Comparison of ENCODE assay signal across 17 cellular contexts in the genomic region with DNA sequence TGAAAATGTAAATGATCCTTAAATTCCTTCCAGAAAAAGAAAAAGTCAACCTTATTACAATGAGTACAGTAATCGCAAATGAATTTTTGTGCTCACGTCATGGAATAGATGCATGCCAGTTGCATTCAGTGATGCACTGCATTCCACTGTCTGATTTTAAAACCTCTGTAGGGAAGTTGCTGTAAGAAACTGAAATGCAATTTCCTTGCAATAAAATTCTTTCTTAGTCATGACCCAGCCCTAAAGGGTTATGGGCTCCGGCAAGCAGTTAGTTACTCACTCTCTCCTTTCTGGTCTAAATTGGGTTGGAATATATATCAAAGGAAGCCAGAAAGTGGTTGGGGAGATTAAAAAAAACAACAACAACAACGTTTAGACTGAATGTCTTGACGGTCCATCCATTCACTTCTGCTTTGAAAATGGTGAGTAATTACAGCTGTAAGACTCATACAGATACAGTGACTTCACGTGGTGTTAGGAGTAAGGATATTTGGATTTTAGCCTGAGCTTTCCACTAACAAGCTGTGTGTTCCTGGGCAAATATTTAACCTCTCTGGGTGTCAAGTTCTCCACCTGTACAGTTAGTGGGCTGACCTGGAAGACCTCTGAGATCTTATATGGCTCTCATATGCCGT. TPM values are rescaled to one million over a fixed set of nuclear protein-coding genes. Genes with fewer than 3 reads are reported as not detected.
DNase-seq lines count a peak whose midpoint lies in the region; ATAC-seq, FAIRE-seq and TF ChIP-seq lines count a peak whose summit lies in the region.
"Had no signal": no experiment of that assay in that cellular context is flagged by ENCODE, and none has a peak within 500 bp of the region (broad histone marks: within the 10 kb centered on the region; RNA-seq: fewer than 3 reads in every experiment).

No MANE protein-coding gene starts in this region.

- no peak overlapping the region for H2AK5ac ChIP-seq in mesenchymal stem cell (ENCODE audit: low read length, severe bottlenecking)

- no peak for DNase-seq in DND-41
- DNase-seq in NCI-H460 (ENCODE audit: extremely low read depth, low read depth), result peak; percentile 73
- peak; percentile 89 for DNase-seq in bronchial epithelial cell (ENCODE audit: low read depth)
- peak; percentile 94 for DNase-seq in mesenchymal stem cell
- no peak for DNase-seq in globus pallidus (ENCODE audit: low spot score)
- no peak for DNase-seq in UCSD-AML1 (lab: John Stamatoyannopoulos, UW; ENCODE audit: unreplicated experiment)
- DNase-seq in Kasumi-1 (lab: John Stamatoyannopoulos, UW), result no peak
- DNase-seq in activated CD8-positive, alpha-beta memory T cell treated with anti-CD3 and anti-CD28 coated beads, Interleukin-2, amount 50 U/mL, for 4 hours, result no peak
- DNase-seq: activated T-cell treated with anti-CD3 and anti-CD28 coated beads, Interleukin-2, amount 50 U/mL, for 4 hours; CD4-positive, alpha-beta T cell; GOT3; left ventricle myocardium inferior; WERI-Rb-1 had no signal

- H3K79me1 ChIP-seq in mesenchymal stem cell (replicated peaks; ENCODE audit: low read length, poor library complexity, severe bottlenecking), result no peaks in the 10 kb centered on the region

- no peak overlapping the region for H4K8ac ChIP-seq in mesenchymal stem cell (ENCODE audit: low read length)

- H3K27me3 ChIP-seq in DND-41 (ENCODE audit: insufficient read depth, low read length, poor library complexity) (no peaks in the 10 kb centered on the region), bronchial epithelial cell (ENCODE audit: control insufficient read depth, insufficient read depth, low read length) (no peaks in the 10 kb centered on the region), mesenchymal stem cell (ENCODE audit: control insufficient read depth in 1 of 2, insufficient read depth in 1 of 2, low read length in 2 of 2) (no peaks in the 10 kb centered on the region)
- H3K27me3 ChIP-seq: esophagus muscularis mucosa, neutrophil had no signal

- no peak overlapping the region for H3K27ac ChIP-seq in DND-41 (ENCODE audit: low read length)
- peak overlapping the region; percentile 39 for H3K27ac ChIP-seq in mesenchymal stem cell (ENCODE audit: low read length, poor library complexity, severe bottlenecking)
- H3K27ac ChIP-seq: esophagus muscularis mucosa, left ventricle myocardium inferior, neutrophil, WERI-Rb-1 had no signal

- peak overlapping the region; percentile 19 for H2BK120ac ChIP-seq in mesenchymal stem cell (ENCODE audit: low read depth, low read length)

- H3K4me1 ChIP-seq in DND-41 (ENCODE audit: insufficient read depth, low read length) (no peaks in the 10 kb centered on the region), mesenchymal stem cell (ENCODE audit: control insufficient read depth, insufficient read depth, low read depth, low read length) (no peaks in the 10 kb centered on the region)
- H3K4me1 ChIP-seq: esophagus muscularis mucosa had no signal

- no peak overlapping the region for H3K14ac ChIP-seq in mesenchymal stem cell (ENCODE audit: low read length in 2 of 2)

- no peaks in the 10 kb centered on the region for H3K79me2 ChIP-seq in DND-41 (ENCODE audit: insufficient read depth, low read length)

- no peak overlapping the region for H3K4ac ChIP-seq in mesenchymal stem cell (ENCODE audit: low read depth in 1 of 2, low read length in 2 of 2)

- H2BK5ac ChIP-seq in mesenchymal stem cell (ENCODE audit: low read depth, low read length, poor library complexity, severe bottlenecking), result no peak overlapping the region

- no peaks in the 10 kb centered on the region for H3K9me3 ChIP-seq in DND-41 (ENCODE audit: insufficient read depth, low read length, severe bottlenecking)
- H3K9me3 ChIP-seq in mesenchymal stem cell (ENCODE audit: control insufficient read depth, low read length), result no peaks in the 10 kb centered on the region
- H3K9me3 ChIP-seq: esophagus muscularis mucosa, left ventricle myocardium inferior, neutrophil had no signal

- H2AFZ ChIP-seq in DND-41 (ENCODE audit: low read depth, low read length), result peak overlapping the region; percentile 22; the same call in 1 of the 2 replicates
- H2AFZ ChIP-seq in mesenchymal stem cell (ENCODE audit: low read depth, low read length), result no peak overlapping the region

- FAIRE-seq in bronchial epithelial cell (lab: Jason Lieb, UNC), result peak; percentile 13
- FAIRE-seq: K562 had no signal

- no peak overlapping the region for H3K4me2 ChIP-seq in DND-41 (ENCODE audit: insufficient read depth, low read length)
- H3K4me2 ChIP-seq in mesenchymal stem cell (ENCODE audit: low read length, poor library complexity, severe bottlenecking), result peak overlapping the region; percentile 11

- peak overlapping the region in 1 of 2 experiments; percentile 33 for H3K18ac ChIP-seq in mesenchymal stem cell (ENCODE audit: low read depth in 1 of 2, low read length in 2 of 2)

- no peaks in the 10 kb centered on the region for H3K36me3 ChIP-seq in DND-41 (ENCODE audit: insufficient read depth, low read length)
- no peaks in the 10 kb centered on the region for H3K36me3 ChIP-seq in bronchial epithelial cell (ENCODE audit: control insufficient read depth, insufficient read depth, low read length)
- no peaks in the 10 kb centered on the region for H3K36me3 ChIP-seq in mesenchymal stem cell (ENCODE audit: control insufficient read depth in 1 of 2, insufficient read depth in 2 of 2, low read depth in 1 of 2, low read length in 2 of 2)
- H3K36me3 ChIP-seq: esophagus muscularis mucosa, left ventricle myocardium inferior, neutrophil, WERI-Rb-1 had no signal

- 12% methylated on average over 7 of the region's 7 CpGs for WGBS in mesenchymal stem cell

- no peak for ATAC-seq in DND-41 (ENCODE audit: insufficient read depth, low read depth)
- ATAC-seq: activated T-cell treated with anti-CD3 and anti-CD28 coated beads, Interleukin-2, amount 50 U/mL, for 4 hours; K562; Panc1 had no signal

- H2BK12ac ChIP-seq in mesenchymal stem cell (ENCODE audit: low read length in 2 of 2), result peak overlapping the region in 1 of 2 experiments; percentile 66

- no peak overlapping the region for H3K4me3 ChIP-seq in DND-41 (ENCODE audit: low read depth in 1 of 2, low read length in 2 of 2)
- peak overlapping the region; percentile 16 for H3K4me3 ChIP-seq in bronchial epithelial cell (ENCODE audit: low read depth, low read length)
- H3K4me3 ChIP-seq in mesenchymal stem cell (ENCODE audit: insufficient read depth in 1 of 2, low read depth in 1 of 2, low read length in 2 of 2), result peak overlapping the region in 1 of 2 experiments; percentile 47
- H3K4me3 ChIP-seq: esophagus muscularis mucosa, K562, left ventricle myocardium inferior had no signal

- H3K23ac ChIP-seq in mesenchymal stem cell (ENCODE audit: low read length in 2 of 2), result no peak overlapping the region

- no peaks in the 10 kb centered on the region for H4K20me1 ChIP-seq in DND-41 (ENCODE audit: insufficient read depth, low read length)

- H2BK15ac ChIP-seq in mesenchymal stem cell (ENCODE audit: low read depth, poor library complexity, severe bottlenecking), result no peak overlapping the region

- no peak for TF ChIP-seq CTCF in DND-41 (IDR thresholded peaks at IDR 0.05; ENCODE audit: borderline replicate concordance, extremely low read depth, low read length, poor library complexity, severe bottlenecking)
- no peak for TF ChIP-seq CTCF in bronchial epithelial cell (IDR thresholded peaks at IDR 0.05; ENCODE audit: insufficient read depth, low read length, severe bottlenecking)

- H3K9ac ChIP-seq in DND-41 (ENCODE audit: low read depth, low read length), result no peak overlapping the region
- H3K9ac ChIP-seq in mesenchymal stem cell (ENCODE audit: low read length), result peak overlapping the region; percentile 83

- no peak overlapping the region for H4K91ac ChIP-seq in mesenchymal stem cell (ENCODE audit: low read length)

RNA-seq across cellular contexts. Expression of a gene that starts 8.6 kb away (rescaled TPM):
- total RNA-seq in NCI-H460 (2014; rRNA removed; shearing (Covaris generic)), result 74.9 and 87.3 TPM in 2 replicates
- polyA plus RNA-seq in NCI-H460 (2014; cell fraction: nucleus; rRNA removed), result 25.7 and 39.4 TPM in 2 replicates
- 217 and 260 TPM in 2 replicates for total RNA-seq in bronchial epithelial cell
- polyA plus RNA-seq in mesenchymal stem cell (2013, experiment 1 of 2), result 184 TPM
- polyA plus RNA-seq in mesenchymal stem cell (2013, experiment 2 of 2), result 178 TPM
- total RNA-seq: CD4-positive, alpha-beta T cell had no signal

Comparison
In these comparisons a context has a peak if more than half of its experiments do, and no peak if none do; other contexts are left out.
1. DNase-seq: peak in NCI-H460 (single experiment), bronchial epithelial cell (single experiment) and mesenchymal stem cell (single experiment); none in DND-41 (single experiment), globus pallidus (single experiment), UCSD-AML1 (single experiment), Kasumi-1 (0 of 2) and activated CD8-positive, alpha-beta memory T cell treated with anti-CD3 and anti-CD28 coated beads, Interleukin-2, amount 50 U/mL, for 4 hours (single experiment).